In the genomic region with DNA sequence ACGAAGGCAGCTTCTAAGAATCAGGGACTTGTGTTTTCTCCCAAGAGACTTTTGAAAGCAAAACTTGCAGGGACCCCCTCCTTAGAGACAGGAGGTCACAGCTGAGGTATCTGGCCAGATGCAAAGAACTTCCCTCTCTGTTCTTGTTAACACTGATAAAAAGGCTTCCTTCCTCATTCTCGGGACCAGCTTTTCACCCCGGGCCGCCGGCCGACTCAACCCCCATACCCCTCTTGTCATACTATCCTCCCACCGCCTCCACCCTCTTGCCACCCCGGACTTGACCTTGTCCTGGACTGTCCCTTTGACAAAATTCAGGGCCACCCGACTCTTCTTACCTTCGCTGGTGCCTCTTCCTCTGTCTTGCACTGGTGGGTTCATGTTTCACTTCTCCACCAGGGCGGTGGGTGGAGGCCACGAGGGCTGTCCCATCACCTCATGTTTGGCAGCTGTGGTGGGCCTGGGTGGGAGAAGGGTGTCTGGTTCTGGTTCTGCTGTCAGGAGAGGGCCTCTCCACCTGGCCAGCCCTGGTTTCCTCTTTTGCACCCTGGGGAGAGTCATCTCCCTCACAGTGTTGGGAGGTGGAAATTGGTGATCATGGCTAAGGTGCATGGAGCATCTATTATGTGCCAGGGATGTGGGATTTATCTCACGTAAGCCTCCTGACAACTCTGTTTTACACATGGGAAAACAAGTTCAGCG, we compare ENCODE assay signal across 1 cellular context.
TF ChIP-seq lines count a peak whose summit lies in the region.

No MANE protein-coding gene starts in this region.

TF ChIP-seq in GM12878, 131 proteins besides CTCF, POLR2A, EP300 and RAD21 (continued from another document and continues in another):
- TF ChIP-seq, protein P1, sequence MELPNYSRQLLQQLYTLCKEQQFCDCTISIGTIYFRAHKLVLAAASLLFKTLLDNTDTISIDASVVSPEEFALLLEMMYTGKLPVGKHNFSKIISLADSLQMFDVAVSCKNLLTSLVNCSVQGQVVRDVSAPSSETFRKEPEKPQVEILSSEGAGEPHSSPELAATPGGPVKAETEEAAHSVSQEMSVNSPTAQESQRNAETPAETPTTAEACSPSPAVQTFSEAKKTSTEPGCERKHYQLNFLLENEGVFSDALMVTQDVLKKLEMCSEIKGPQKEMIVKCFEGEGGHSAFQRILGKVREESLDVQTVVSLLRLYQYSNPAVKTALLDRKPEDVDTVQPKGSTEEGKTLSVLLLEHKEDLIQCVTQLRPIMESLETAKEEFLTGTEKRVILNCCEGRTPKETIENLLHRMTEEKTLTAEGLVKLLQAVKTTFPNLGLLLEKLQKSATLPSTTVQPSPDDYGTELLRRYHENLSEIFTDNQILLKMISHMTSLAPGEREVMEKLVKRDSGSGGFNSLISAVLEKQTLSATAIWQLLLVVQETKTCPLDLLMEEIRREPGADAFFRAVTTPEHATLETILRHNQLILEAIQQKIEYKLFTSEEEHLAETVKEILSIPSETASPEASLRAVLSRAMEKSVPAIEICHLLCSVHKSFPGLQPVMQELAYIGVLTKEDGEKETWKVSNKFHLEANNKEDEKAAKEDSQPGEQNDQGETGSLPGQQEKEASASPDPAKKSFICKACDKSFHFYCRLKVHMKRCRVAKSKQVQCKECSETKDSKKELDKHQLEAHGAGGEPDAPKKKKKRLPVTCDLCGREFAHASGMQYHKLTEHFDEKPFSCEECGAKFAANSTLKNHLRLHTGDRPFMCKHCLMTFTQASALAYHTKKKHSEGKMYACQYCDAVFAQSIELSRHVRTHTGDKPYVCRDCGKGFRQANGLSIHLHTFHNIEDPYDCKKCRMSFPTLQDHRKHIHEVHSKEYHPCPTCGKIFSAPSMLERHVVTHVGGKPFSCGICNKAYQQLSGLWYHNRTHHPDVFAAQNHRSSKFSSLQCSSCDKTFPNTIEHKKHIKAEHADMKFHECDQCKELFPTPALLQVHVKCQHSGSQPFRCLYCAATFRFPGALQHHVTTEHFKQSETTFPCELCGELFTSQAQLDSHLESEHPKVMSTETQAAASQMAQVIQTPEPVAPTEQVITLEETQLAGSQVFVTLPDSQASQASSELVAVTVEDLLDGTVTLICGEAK (IDR thresholded peaks at IDR 0.05; ENCODE audit: borderline replicate concordance) = no peak
- TF ChIP-seq IKZF2 (IDR thresholded peaks at IDR 0.05) = peak; percentile 97 to 98
- no peak for TF ChIP-seq NFXL1 (IDR thresholded peaks at IDR 0.05; ENCODE audit: borderline replicate concordance)
- TF ChIP-seq HCFC1 (IDR thresholded peaks at IDR 0.05; ENCODE audit: low read length) = no peak
- no peak for TF ChIP-seq YY1 (IDR thresholded peaks at IDR 0.05; ENCODE audit: low read depth, low read length)
- peak in 1 of 2 experiments; percentile 85; a peak in 2 of 4 replicates for TF ChIP-seq ETV6 (conservative IDR thresholded peaks at IDR 0.05 in 1 of 2, IDR thresholded peaks at IDR 0.05 in 1 of 2; ENCODE audit: borderline replicate concordance in 1 of 2, low read depth in 1 of 2)
- TF ChIP-seq SMARCA5 (IDR thresholded peaks at IDR 0.05) = peak; percentile 41; the same call in 1 of the 2 replicates
- peak; percentile 36; the same call in 1 of the 2 replicates for TF ChIP-seq CBFB (IDR thresholded peaks at IDR 0.05; ENCODE audit: low read depth)
- no peak for TF ChIP-seq KAT2A (conservative IDR thresholded peaks at IDR 0.05; ENCODE audit: control insufficient read depth, low read depth, low read length)
- TF ChIP-seq CHD4 (IDR thresholded peaks at IDR 0.05) = 0 out of 2 replicates have a peak, but pooled peaks have one; percentile 89
- TF ChIP-seq PAX8 (IDR thresholded peaks at IDR 0.05) = no peak
- TF ChIP-seq RAD51 (IDR thresholded peaks at IDR 0.05) = no peak
- TF ChIP-seq NFYA (IDR thresholded peaks at IDR 0.05; ENCODE audit: borderline replicate concordance, low read depth, low read length) = no peak
- 0 out of 2 replicates have a peak, but pooled peaks have one; percentile 31 for TF ChIP-seq ZNF24 (IDR thresholded peaks at IDR 0.05)
- 0 out of 2 replicates have a peak, but pooled peaks have one; percentile 20 for TF ChIP-seq E2F4 (IDR thresholded peaks at IDR 0.05; ENCODE audit: low read depth, low read length)
- no peak for TF ChIP-seq FOXM1 (IDR thresholded peaks at IDR 0.05; ENCODE audit: low read depth, low read length)
- TF ChIP-seq SMAD1 (IDR thresholded peaks at IDR 0.05; ENCODE audit: low read depth, partially characterized antibody) = peak; percentile 36
- TF ChIP-seq ATF7 (IDR thresholded peaks at IDR 0.05; ENCODE audit: low read depth) = peak; percentile 85
- no peak for TF ChIP-seq SREBF1 (IDR thresholded peaks at IDR 0.05; ENCODE audit: low read length)
- TF ChIP-seq BRCA1 (IDR thresholded peaks at IDR 0.05; ENCODE audit: low read depth, low read length) = no peak
- TF ChIP-seq MTA2 (IDR thresholded peaks at IDR 0.05; ENCODE audit: low read depth) = peak; percentile 95
- TF ChIP-seq SMAD5 (IDR thresholded peaks at IDR 0.05; ENCODE audit: low read depth) = no peak
- TF ChIP-seq, protein P2, sequence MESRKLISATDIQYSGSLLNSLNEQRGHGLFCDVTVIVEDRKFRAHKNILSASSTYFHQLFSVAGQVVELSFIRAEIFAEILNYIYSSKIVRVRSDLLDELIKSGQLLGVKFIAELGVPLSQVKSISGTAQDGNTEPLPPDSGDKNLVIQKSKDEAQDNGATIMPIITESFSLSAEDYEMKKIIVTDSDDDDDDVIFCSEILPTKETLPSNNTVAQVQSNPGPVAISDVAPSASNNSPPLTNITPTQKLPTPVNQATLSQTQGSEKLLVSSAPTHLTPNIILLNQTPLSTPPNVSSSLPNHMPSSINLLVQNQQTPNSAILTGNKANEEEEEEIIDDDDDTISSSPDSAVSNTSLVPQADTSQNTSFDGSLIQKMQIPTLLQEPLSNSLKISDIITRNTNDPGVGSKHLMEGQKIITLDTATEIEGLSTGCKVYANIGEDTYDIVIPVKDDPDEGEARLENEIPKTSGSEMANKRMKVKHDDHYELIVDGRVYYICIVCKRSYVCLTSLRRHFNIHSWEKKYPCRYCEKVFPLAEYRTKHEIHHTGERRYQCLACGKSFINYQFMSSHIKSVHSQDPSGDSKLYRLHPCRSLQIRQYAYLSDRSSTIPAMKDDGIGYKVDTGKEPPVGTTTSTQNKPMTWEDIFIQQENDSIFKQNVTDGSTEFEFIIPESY (IDR thresholded peaks at IDR 0.05) = no peak
- peak; percentile 98 for TF ChIP-seq IKZF1 (conservative IDR thresholded peaks at IDR 0.05)
- no peak for TF ChIP-seq NRF1 (conservative IDR thresholded peaks at IDR 0.05; ENCODE audit: low read depth, low read length)
- peak; percentile 94 for TF ChIP-seq RELA (IDR thresholded peaks at IDR 0.05; ENCODE audit: borderline replicate concordance, partially characterized antibody)
- no peak for TF ChIP-seq MEF2A (IDR thresholded peaks at IDR 0.05; ENCODE audit: insufficient read depth, low read depth, low read length)
- peak; percentile 86 for TF ChIP-seq MEF2B (IDR thresholded peaks at IDR 0.05; ENCODE audit: partially characterized antibody, poor library complexity, severe bottlenecking)
- TF ChIP-seq CBX5 (IDR thresholded peaks at IDR 0.05; ENCODE audit: low read depth) = no peak
- 0 out of 2 replicates have a peak, but pooled peaks have one; percentile 79 for TF ChIP-seq WRNIP1 (IDR thresholded peaks at IDR 0.05; ENCODE audit: borderline replicate concordance, low read depth, low read length)
- TF ChIP-seq ESRRA (IDR thresholded peaks at IDR 0.05; ENCODE audit: low read length) = peak; percentile 72; the same call in 1 of the 2 replicates
- TF ChIP-seq PBX3 (IDR thresholded peaks at IDR 0.05; ENCODE audit: insufficient replicate concordance, low read depth, low read length) = no peak
- no peak for TF ChIP-seq YBX1 (IDR thresholded peaks at IDR 0.05)
- TF ChIP-seq POLR2AphosphoS5 (IDR thresholded peaks at IDR 0.05; ENCODE audit: low read length) = peak; percentile 58; the same call in 1 of the 2 replicates
- TF ChIP-seq SMC3 (IDR thresholded peaks at IDR 0.05; ENCODE audit: borderline replicate concordance, low read length) = peak; percentile 1; the same call in 1 of the 2 replicates
- TF ChIP-seq PKNOX1 (IDR thresholded peaks at IDR 0.05) = peak; percentile 71
- no peak for TF ChIP-seq JUND (IDR thresholded peaks at IDR 0.05; ENCODE audit: low read depth, low read length)
- no peak for TF ChIP-seq USF2 (IDR thresholded peaks at IDR 0.05; ENCODE audit: borderline replicate concordance, low read depth, low read length)
- TF ChIP-seq, protein P3, sequence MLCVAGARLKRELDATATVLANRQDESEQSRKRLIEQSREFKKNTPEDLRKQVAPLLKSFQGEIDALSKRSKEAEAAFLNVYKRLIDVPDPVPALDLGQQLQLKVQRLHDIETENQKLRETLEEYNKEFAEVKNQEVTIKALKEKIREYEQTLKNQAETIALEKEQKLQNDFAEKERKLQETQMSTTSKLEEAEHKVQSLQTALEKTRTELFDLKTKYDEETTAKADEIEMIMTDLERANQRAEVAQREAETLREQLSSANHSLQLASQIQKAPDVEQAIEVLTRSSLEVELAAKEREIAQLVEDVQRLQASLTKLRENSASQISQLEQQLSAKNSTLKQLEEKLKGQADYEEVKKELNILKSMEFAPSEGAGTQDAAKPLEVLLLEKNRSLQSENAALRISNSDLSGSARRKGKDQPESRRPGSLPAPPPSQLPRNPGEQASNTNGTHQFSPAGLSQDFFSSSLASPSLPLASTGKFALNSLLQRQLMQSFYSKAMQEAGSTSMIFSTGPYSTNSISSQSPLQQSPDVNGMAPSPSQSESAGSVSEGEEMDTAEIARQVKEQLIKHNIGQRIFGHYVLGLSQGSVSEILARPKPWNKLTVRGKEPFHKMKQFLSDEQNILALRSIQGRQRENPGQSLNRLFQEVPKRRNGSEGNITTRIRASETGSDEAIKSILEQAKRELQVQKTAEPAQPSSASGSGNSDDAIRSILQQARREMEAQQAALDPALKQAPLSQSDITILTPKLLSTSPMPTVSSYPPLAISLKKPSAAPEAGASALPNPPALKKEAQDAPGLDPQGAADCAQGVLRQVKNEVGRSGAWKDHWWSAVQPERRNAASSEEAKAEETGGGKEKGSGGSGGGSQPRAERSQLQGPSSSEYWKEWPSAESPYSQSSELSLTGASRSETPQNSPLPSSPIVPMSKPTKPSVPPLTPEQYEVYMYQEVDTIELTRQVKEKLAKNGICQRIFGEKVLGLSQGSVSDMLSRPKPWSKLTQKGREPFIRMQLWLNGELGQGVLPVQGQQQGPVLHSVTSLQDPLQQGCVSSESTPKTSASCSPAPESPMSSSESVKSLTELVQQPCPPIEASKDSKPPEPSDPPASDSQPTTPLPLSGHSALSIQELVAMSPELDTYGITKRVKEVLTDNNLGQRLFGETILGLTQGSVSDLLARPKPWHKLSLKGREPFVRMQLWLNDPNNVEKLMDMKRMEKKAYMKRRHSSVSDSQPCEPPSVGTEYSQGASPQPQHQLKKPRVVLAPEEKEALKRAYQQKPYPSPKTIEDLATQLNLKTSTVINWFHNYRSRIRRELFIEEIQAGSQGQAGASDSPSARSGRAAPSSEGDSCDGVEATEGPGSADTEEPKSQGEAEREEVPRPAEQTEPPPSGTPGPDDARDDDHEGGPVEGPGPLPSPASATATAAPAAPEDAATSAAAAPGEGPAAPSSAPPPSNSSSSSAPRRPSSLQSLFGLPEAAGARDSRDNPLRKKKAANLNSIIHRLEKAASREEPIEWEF (IDR thresholded peaks at IDR 0.05; ENCODE audit: insufficient replicate concordance, low read depth, low read length) = no peak
- no peak for TF ChIP-seq IRF5 (IDR thresholded peaks at IDR 0.05; ENCODE audit: borderline replicate concordance)
- no peak for TF ChIP-seq ZNF384 (IDR thresholded peaks at IDR 0.05; ENCODE audit: borderline replicate concordance, low read depth, low read length)
- TF ChIP-seq TCF7 (IDR thresholded peaks at IDR 0.05; ENCODE audit: borderline replicate concordance) = no peak
- TF ChIP-seq RBBP5 (conservative IDR thresholded peaks at IDR 0.05) = no peak
- TF ChIP-seq ZBED1 (IDR thresholded peaks at IDR 0.05; ENCODE audit: borderline replicate concordance) = peak; percentile 93
- TF ChIP-seq ZNF217 (IDR thresholded peaks at IDR 0.05) = no peak
- no peak for TF ChIP-seq HDAC2 (IDR thresholded peaks at IDR 0.05)
- no peak for TF ChIP-seq KDM1A (IDR thresholded peaks at IDR 0.05; ENCODE audit: borderline replicate concordance)
